Comparison of ENCODE assay signal across 8 cellular contexts in the genomic region with DNA sequence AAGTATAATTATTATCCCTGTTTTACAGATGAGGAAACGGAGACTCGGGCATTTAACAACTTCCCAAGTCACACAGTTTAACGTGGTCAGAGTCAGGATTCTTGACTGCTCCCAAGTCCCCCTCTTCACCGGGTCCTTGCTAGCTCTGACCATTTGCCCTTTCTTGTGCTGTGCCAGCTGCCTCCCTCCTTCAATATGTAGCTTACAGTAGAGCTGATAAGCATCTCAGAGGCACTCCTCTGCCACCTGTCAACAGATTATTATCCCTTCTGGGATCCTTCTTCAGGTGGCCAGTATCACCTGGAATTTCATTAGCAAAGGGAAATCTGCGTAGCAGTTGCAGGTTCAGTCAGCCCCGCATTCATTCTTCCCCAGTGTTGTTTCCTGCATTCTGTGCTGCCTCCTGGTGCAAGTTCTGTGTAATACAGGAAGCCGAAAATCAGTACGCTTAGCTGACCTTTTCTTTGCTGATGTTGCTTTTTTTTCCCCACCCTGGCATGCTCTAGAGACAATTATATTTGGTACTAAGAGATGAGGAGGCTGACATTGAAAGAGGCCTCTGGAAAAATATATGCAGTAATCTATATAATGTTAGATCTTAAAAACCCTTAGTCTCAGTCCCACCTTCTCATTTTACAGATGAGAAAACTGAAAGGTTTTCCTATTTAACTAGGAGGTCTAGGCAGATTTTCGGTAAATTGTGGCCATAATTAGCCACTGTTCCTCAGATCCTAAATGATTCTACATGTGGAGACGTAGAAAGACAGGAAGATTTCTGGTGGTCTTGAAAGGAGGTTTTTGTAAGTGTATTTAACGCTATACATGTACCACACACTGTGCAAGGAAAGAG. TPM values are rescaled to one million over a fixed set of nuclear protein-coding genes. Genes with fewer than 3 reads are reported as not detected.
DNase-seq lines count a peak whose midpoint lies in the region; TF ChIP-seq lines count a peak whose summit lies in the region.
"Had no signal": no experiment of that assay in that cellular context is flagged by ENCODE, and none has a peak within 500 bp of the region (broad histone marks: within the 10 kb centered on the region; RNA-seq: fewer than 3 reads in every experiment).

No MANE protein-coding gene starts in this region.

- no peak overlapping the region for H3K27ac Mint-ChIP-seq in HFFc6
- H3K27ac Mint-ChIP-seq: activated naive CD8-positive, alpha-beta T cell treated with anti-CD3 and anti-CD28 coated beads, Interleukin-2, amount 10 ng/mL, durations not matched to agents 7 days and 5 days had no signal

- H3K4me3 ChIP-seq in OCI-LY3 (ENCODE audit: low read length) (no peak overlapping the region), trophoblast cell (ENCODE audit: low read depth, low read length) (no peak overlapping the region)

- no peaks in the 10 kb centered on the region for H3K27me3 Mint-ChIP-seq in HFFc6 (ENCODE audit: insufficient read depth)
- H3K27me3 Mint-ChIP-seq: activated naive CD8-positive, alpha-beta T cell treated with anti-CD3 and anti-CD28 coated beads, Interleukin-2, amount 10 ng/mL, durations not matched to agents 7 days and 5 days had no signal

- H3K4me1 Mint-ChIP-seq in HFFc6 (ENCODE audit: low read depth): no peaks in the 10 kb centered on the region; the same call in 1 of the 2 replicates

- H3K4me3 Mint-ChIP-seq in HFFc6: no peak overlapping the region
- H3K4me3 Mint-ChIP-seq: activated naive CD8-positive, alpha-beta T cell treated with anti-CD3 and anti-CD28 coated beads, Interleukin-2, amount 10 ng/mL, durations not matched to agents 7 days and 5 days had no signal

- H3K79me2 ChIP-seq in OCI-LY3 (ENCODE audit: low read length) (no peaks in the 10 kb centered on the region), trophoblast cell (ENCODE audit: control insufficient read depth, insufficient read depth, low read length, poor library complexity) (no peaks in the 10 kb centered on the region)

- DNase-seq in ELR (ENCODE audit: low read depth): peak; percentile 63
- peak; percentile 16 for DNase-seq in HFFc6
- DNase-seq in activated T-helper 1 cell treated with Interleukin-2 at 50 U/mL for 16 hours (ENCODE audit: low read depth): peak; percentile 14
- peak; percentile 41 for DNase-seq in glomerular visceral epithelial cell (ENCODE audit: extremely low spot score)
- peak; percentile 33 to 85 for DNase-seq in trophoblast cell
- no peak for DNase-seq in OCI-M2 (lab: John Stamatoyannopoulos, UW; ENCODE audit: unreplicated experiment)
- DNase-seq: activated naive CD8-positive, alpha-beta T cell treated with anti-CD3 and anti-CD28 coated beads, Interleukin-2, amount 10 ng/mL, durations not matched to agents 7 days and 5 days had no signal

- H4K8ac ChIP-seq in trophoblast cell (ENCODE audit: low read depth, low read length): no peak overlapping the region

- H2BK120ac ChIP-seq in trophoblast cell (ENCODE audit: insufficient read depth, low read length, poor library complexity): no peak overlapping the region

- no peak overlapping the region for H2AK5ac ChIP-seq in trophoblast cell (ENCODE audit: low read length)

- H2BK12ac ChIP-seq in trophoblast cell (ENCODE audit: low read length): no peak overlapping the region

- no peak overlapping the region for H3K23ac ChIP-seq in trophoblast cell (ENCODE audit: low read length)

- peaks cover 5% of the 10 kb centered on the region for H3K4me1 ChIP-seq in OCI-LY3 (ENCODE audit: low read length)
- no peaks in the 10 kb centered on the region for H3K4me1 ChIP-seq in trophoblast cell (ENCODE audit: control insufficient read depth in 1 of 2, insufficient read depth in 2 of 2, low read length in 2 of 2)

- no peak overlapping the region for H3K18ac ChIP-seq in trophoblast cell (ENCODE audit: low read length)

- no peak overlapping the region for H2BK5ac ChIP-seq in trophoblast cell (ENCODE audit: low read depth, low read length, poor library complexity)

- no peaks in the 10 kb centered on the region for H4K20me1 ChIP-seq in OCI-LY3 (ENCODE audit: insufficient read depth, low read length)

- H3K27me3 ChIP-seq in OCI-LY3 (ENCODE audit: low read depth, low read length) (no peaks in the 10 kb centered on the region), trophoblast cell (ENCODE audit: insufficient read depth, low read length) (no peaks in the 10 kb centered on the region)

- H3K4me2 ChIP-seq in OCI-LY3 (ENCODE audit: low read length): peak overlapping the region; percentile 29
- H3K4me2 ChIP-seq in trophoblast cell (ENCODE audit: low read length): no peak overlapping the region

- WGBS in trophoblast cell (ENCODE audit: extremely low coverage, insufficient coverage, insufficient read length): no CpG with 5 or more reads among the region's 11 CpGs

- H3K9ac ChIP-seq in OCI-LY3 (ENCODE audit: low read length): no peak overlapping the region
- no peak overlapping the region for H3K9ac ChIP-seq in trophoblast cell (ENCODE audit: low read length)

- H2AFZ ChIP-seq in OCI-LY3 (ENCODE audit: low read depth, low read length): no peak overlapping the region
- no peak overlapping the region for H2AFZ ChIP-seq in trophoblast cell (ENCODE audit: insufficient read depth, low read length, poor library complexity)

- TF ChIP-seq CTCF in HFFc6 (IDR thresholded peaks at IDR 0.05) (peak; percentile 82), OCI-LY3 (IDR thresholded peaks at IDR 0.05; ENCODE audit: low read depth, low read length) (peak; percentile 91)

- H3K36me3 Mint-ChIP-seq in HFFc6 (ENCODE audit: low read depth): no peaks in the 10 kb centered on the region

- H3K14ac ChIP-seq in trophoblast cell (ENCODE audit: low read length): no peak overlapping the region

- no peak overlapping the region for H4K91ac ChIP-seq in trophoblast cell (ENCODE audit: low read depth, low read length)

- no peak overlapping the region for H3K4ac ChIP-seq in trophoblast cell (ENCODE audit: low read depth, low read length)

- H3K79me1 ChIP-seq in trophoblast cell (ENCODE audit: low read length): no peaks in the 10 kb centered on the region

- no peak overlapping the region for H3K27ac ChIP-seq in OCI-LY3 (ENCODE audit: low read length)
- H3K27ac ChIP-seq in trophoblast cell (ENCODE audit: low read depth, low read length): no peak overlapping the region

- H4K12ac ChIP-seq in trophoblast cell (ENCODE audit: low read depth, low read length): no peak overlapping the region

- H3K9me3 Mint-ChIP-seq in HFFc6: no peaks in the 10 kb centered on the region
- H3K9me3 Mint-ChIP-seq: activated naive CD8-positive, alpha-beta T cell treated with anti-CD3 and anti-CD28 coated beads, Interleukin-2, amount 10 ng/mL, durations not matched to agents 7 days and 5 days had no signal

- H3K36me3 ChIP-seq in OCI-LY3 (replicated peaks; ENCODE audit: low read depth, low read length) (no peaks in the 10 kb centered on the region), trophoblast cell (ENCODE audit: control insufficient read depth in 1 of 2, insufficient read depth in 2 of 2, low read length in 2 of 2) (no peaks in the 10 kb centered on the region)

- no peaks in the 10 kb centered on the region for H3K9me3 ChIP-seq in OCI-LY3 (ENCODE audit: insufficient read depth, low read length)
- H3K9me3 ChIP-seq in trophoblast cell (ENCODE audit: insufficient read depth, low read depth, low read length): no peaks in the 10 kb centered on the region

RNA-seq across cellular contexts. Expression of a gene that starts 24.8 kb away (rescaled TPM):
- 10 to 100 TPM; 11.0 to 14.9 (median 13.5) TPM for total RNA-seq in HFFc6 (2021; fragmentation: NEBNext Ultra II Directional; extraction: Animal tissue kit (Norgen Biotek cat#: 25700))
- 2.7 TPM in 2 replicates for polyA plus RNA-seq in trophoblast cell (2013)

RNA-seq across cellular contexts. Expression of a gene that starts 38.7 kb away (rescaled TPM):
- total RNA-seq in HFFc6 (2021; fragmentation: NEBNext Ultra II Directional; extraction: Animal tissue kit (Norgen Biotek cat#: 25700)): 10 to 100 TPM; 10.0 to 16.5 (median 12.7) TPM
- polyA plus RNA-seq in trophoblast cell (2013): 1.2 and 1.4 TPM in 2 replicates

RNA-seq across cellular contexts. Expression of a gene that starts 53.3 kb away (rescaled TPM):
- 10 to 100 TPM; 56.4 to 68.8 (median 59.9) TPM for total RNA-seq in HFFc6 (2021; fragmentation: NEBNext Ultra II Directional; extraction: Animal tissue kit (Norgen Biotek cat#: 25700))
- polyA plus RNA-seq in trophoblast cell (2013): 36.0 and 36.1 TPM in 2 replicates
